ENCODE assay signal across 8 cellular contexts in the genomic region with DNA sequence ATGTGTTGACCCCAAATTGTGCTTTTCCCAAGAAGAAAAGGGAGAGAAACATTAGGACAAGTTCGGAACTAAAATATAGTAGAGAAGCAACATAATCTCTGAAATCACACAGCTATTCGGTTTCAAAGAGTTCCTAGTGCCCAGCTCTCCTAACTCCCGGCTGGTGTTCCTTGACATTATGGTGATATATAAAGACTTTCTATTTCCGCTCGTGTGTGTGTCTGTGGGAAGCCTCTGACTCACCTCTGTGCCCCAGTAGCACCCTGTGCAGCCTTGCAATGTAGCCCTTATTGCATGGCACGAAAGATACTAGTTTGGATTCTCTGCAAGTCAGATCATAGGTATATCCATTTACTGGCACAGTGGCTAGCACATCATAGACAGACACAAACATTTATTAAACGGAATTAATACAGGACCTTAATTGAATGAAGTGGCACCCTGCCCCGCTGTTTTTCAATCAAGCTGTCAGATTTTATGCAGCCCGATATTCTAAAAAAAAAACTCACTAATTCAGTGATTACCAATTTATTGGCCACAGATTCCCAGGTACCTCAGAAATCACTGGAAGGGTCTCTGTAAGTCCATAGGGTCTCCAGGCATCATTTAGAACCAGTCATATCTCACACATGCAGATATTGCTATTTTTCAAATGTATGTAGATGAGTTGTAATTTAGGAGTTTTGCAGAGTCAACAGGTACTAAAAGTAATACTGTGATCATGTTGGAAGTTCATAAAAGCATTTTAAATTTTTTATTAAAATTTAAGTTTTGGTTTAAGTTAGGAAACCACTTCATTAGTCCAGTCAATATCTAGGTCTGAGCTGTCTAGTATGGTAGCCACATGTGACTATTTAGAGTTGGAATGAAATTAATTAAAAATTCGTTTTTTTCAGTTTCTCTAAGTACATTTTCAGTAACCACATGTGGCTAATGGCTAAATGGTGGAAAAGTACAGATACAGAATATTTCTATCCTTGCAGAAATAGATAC. TPM values are rescaled to one million over a fixed set of nuclear protein-coding genes. Genes with fewer than 3 reads are reported as not detected.
DNase-seq lines count a peak whose midpoint lies in the region; ATAC-seq, FAIRE-seq and TF ChIP-seq lines count a peak whose summit lies in the region.

No MANE protein-coding gene starts in this region.

- H2BK20ac ChIP-seq in H1 (ENCODE audit: low read length) = no peak overlapping the region

- no peak overlapping the region for H2BK15ac ChIP-seq in H1 (ENCODE audit: low read length)

- H3K18ac ChIP-seq in H1 (ENCODE audit: extremely low read depth, low read length) = no peak overlapping the region

- H2BK120ac ChIP-seq in H1 (replicated peaks; ENCODE audit: low read depth, low read length) = no peak overlapping the region

- H4K20me1 ChIP-seq in H1 (replicated peaks in 1 of 2; ENCODE audit: control insufficient read depth in 1 of 2, insufficient read depth in 2 of 2, low read length in 2 of 2) = no peaks in the 10 kb centered on the region

- peak overlapping the region; percentile 67 to 96 for H3K4me2 ChIP-seq in H1 (ENCODE audit: insufficient read depth in 1 of 2, low read depth in 2 of 2, low read length in 2 of 2)

- peak; percentile 73 for FAIRE-seq in GM12891 (lab: Jason Lieb, UNC)
- no peak for FAIRE-seq in H1 (lab: Jason Lieb, UNC)

- H2AFZ ChIP-seq in H1 (ENCODE audit: low read length) = peak overlapping the region; percentile 98

- no peaks in the 10 kb centered on the region; a peak in 3 of 7 replicates for H3K4me1 ChIP-seq in H1 (replicated peaks in 1 of 4; ENCODE audit: control insufficient read depth in 3 of 4, insufficient read depth in 4 of 4, low read length in 3 of 4)
- peaks cover 0 to 8% of the 10 kb centered on the region in 2 donors for H3K4me1 ChIP-seq in mucosa of rectum (ENCODE audit: control insufficient read depth in 2 of 2, insufficient read depth in 2 of 2, low read length in 2 of 2)
- no peaks in the 10 kb centered on the region for H3K4me1 ChIP-seq in aorta (ENCODE audit: control insufficient read depth in 1 of 2, insufficient read depth in 2 of 2, low read length in 2 of 2)

- H2BK12ac ChIP-seq in H1 (ENCODE audit: low read depth, low read length) = no peak overlapping the region

- H3K4ac ChIP-seq in H1 (replicated peaks; ENCODE audit: insufficient read length, low read depth, low read length) = no peak overlapping the region

- TF ChIP-seq POLR2A in GM12891 (IDR thresholded peaks at IDR 0.05; ENCODE audit: low read depth, low read length) (no peak), H1 (IDR thresholded peaks at IDR 0.05; ENCODE audit: control extremely low read depth in 1 of 2, low read depth in 2 of 2, low read length in 2 of 2) (no peak)

- CTCF ChIA-PET in H1 (lab: Charles Lee; ENCODE audit: partially characterized antibody) = interaction anchor here (1.1 to 1.2 kb wide), 2 partner anchors 14 to 141 kb away, joined by 3 to 6 read pairs; no protein-coding TSS in a partner anchor

- no peaks in the 10 kb centered on the region for H3K79me1 ChIP-seq in H1 (ENCODE audit: low read depth, low read length)

- no peak for TF ChIP-seq RAD21 in H1 (IDR thresholded peaks at IDR 0.05 in 1 of 2, conservative IDR thresholded peaks at IDR 0.05 in 1 of 2; ENCODE audit: low read depth in 2 of 2, low read length in 2 of 2)

- H4K5ac ChIP-seq in H1 (ENCODE audit: insufficient read length, low read depth, low read length) = no peak overlapping the region

- H3K79me2 ChIP-seq in H1 (ENCODE audit: control insufficient read depth in 1 of 2, insufficient read depth in 2 of 2, low read length in 2 of 2) = no peaks in the 10 kb centered on the region

- H4K8ac ChIP-seq in H1 (ENCODE audit: extremely low read depth, insufficient read depth, low read length) = no peak overlapping the region

- no peak overlapping the region for H3K27ac ChIP-seq in H1 (ENCODE audit: low read depth, low read length)
- peak overlapping the region; percentile 1 to 43 for H3K27ac ChIP-seq in mucosa of rectum (ENCODE audit: low read depth in 2 of 2, low read length in 2 of 2)
- peak overlapping the region in 1 of 2 donors; percentile 15 for H3K27ac ChIP-seq in aorta (ENCODE audit: low read depth in 1 of 2, low read length in 2 of 2)

- no peak overlapping the region for H2BK5ac ChIP-seq in H1 (ENCODE audit: low read depth, low read length)

- WGBS in H1 (ENCODE audit: extremely low coverage in 1 of 2, insufficient coverage in 1 of 2, insufficient read length in 1 of 2, insufficient replicate concordance in 2 of 2, low coverage in 1 of 2, low lambda C conversion rate in 2 of 2, missing lambda C conversion rate in 1 of 2), 2 experiments = 34% methylated on average over 10 of the region's 10 CpGs; no CpG with 5 or more reads in 1 of the 2 experiments
- WGBS in aorta, 2 donors = 16 to 18% methylated on average over 10 of the region's 10 CpGs

- H3K36me3 ChIP-seq in H1 (ENCODE audit: control insufficient read depth in 2 of 4, insufficient read depth in 4 of 4, low read length in 3 of 4) (no peaks in the 10 kb centered on the region), mucosa of rectum (ENCODE audit: control insufficient read depth in 2 of 2, insufficient read depth in 2 of 2, low read length in 2 of 2) (no peaks in the 10 kb centered on the region), aorta (ENCODE audit: control insufficient read depth in 1 of 2, insufficient read depth in 2 of 2, low read length in 1 of 2) (no peaks in the 10 kb centered on the region)

- H4K91ac ChIP-seq in H1 (replicated peaks; ENCODE audit: insufficient read length, low read length) = no peak overlapping the region

- intact Hi-C loops in aorta (cut with DNase I) = no loop called here

- POLR2A ChIA-PET in H1 (lab: Charles Lee; ENCODE audit: partially characterized antibody) = interaction anchor here (1.2 kb wide), 1 partner anchor 15 kb away, joined by 3 read pairs; no protein-coding TSS in a partner anchor

- no peak overlapping the region for H2AK5ac ChIP-seq in H1 (ENCODE audit: low read depth, low read length)

- H3K27me3 ChIP-seq in H1 (replicated peaks in 1 of 4; ENCODE audit: control insufficient read depth in 3 of 4, extremely low read depth in 1 of 4, insufficient read depth in 3 of 4, low read length in 3 of 4) = peaks cover 0 to 22% (median 15%) of the 10 kb centered on the region in 4 experiments; a peak in 6 of 7 replicates
- H3K27me3 ChIP-seq in mucosa of rectum (ENCODE audit: control insufficient read depth in 2 of 2, insufficient read depth in 2 of 2, low read length in 2 of 2) = peaks cover 11 to 23% of the 10 kb centered on the region in 2 donors
- no peaks in the 10 kb centered on the region for H3K27me3 ChIP-seq in aorta (ENCODE audit: control insufficient read depth in 1 of 2, insufficient read depth in 2 of 2, low read length in 1 of 2)

- H3K4me3 ChIP-seq in H1 (ENCODE audit: extremely low read depth in 1 of 4, insufficient read depth in 2 of 4, low read depth in 3 of 4, low read length in 4 of 4) = peak overlapping the region; percentile 74 to 84 (median 75)
- H3K4me3 ChIP-seq in mucosa of rectum (ENCODE audit: low read length in 2 of 2) = peak overlapping the region; percentile 65 to 75
- H3K4me3 ChIP-seq in aorta (ENCODE audit: low read length in 2 of 2) = peak overlapping the region; percentile 50 to 72

- DNase-seq in GM12891 (ENCODE audit: insufficient read length, low spot score) (no peak), OCI-M1 (lab: John Stamatoyannopoulos, UW) (peak; percentile 61), H1 (ENCODE audit: low read depth in 1 of 2, low spot score in 2 of 2) (no peak), aorta (no peak), iPS-NIHi11 (ENCODE audit: low spot score) (no peak)

- H3K23ac ChIP-seq in H1 (ENCODE audit: insufficient read length) = no peak overlapping the region

- TF ChIP-seq EP300 in H1 (IDR thresholded peaks at IDR 0.05; ENCODE audit: borderline replicate concordance in 1 of 2, low read depth in 2 of 2, low read length in 2 of 2) = no peak

- H3K14ac ChIP-seq in H1 (ENCODE audit: insufficient read length) = no peak overlapping the region

- no peak overlapping the region for H3K56ac ChIP-seq in H1 (replicated peaks; ENCODE audit: insufficient read length, low read depth, low read length)

- H3K9ac ChIP-seq in H1 (replicated peaks in 1 of 4; ENCODE audit: extremely low read depth in 1 of 4, low read depth in 3 of 4, low read length in 3 of 4) (peak overlapping the region in 3 of 4 experiments; percentile 63 to 72 (median 67); a peak in 5 of 7 replicates), mucosa of rectum (ENCODE audit: low read depth in 1 of 2, low read length in 2 of 2) (peak overlapping the region in 1 of 2 donors; percentile 21)

- ATAC-seq in aorta (ENCODE audit: low FRiP score) = no peak
- no peak for ATAC-seq in HG02852 (IDR thresholded peaks at IDR 0.05; ENCODE audit: unreplicated experiment)
- ATAC-seq in GM19397 (IDR thresholded peaks at IDR 0.05; ENCODE audit: unreplicated experiment) = no peak

- TF ChIP-seq CTCF in H1 (IDR thresholded peaks at IDR 0.05; ENCODE audit: control extremely low read depth in 1 of 3, insufficient read depth in 1 of 3, low read depth in 1 of 3, low read length in 3 of 3) = no peak

- H3K23me2 ChIP-seq in H1 (ENCODE audit: low read depth, low read length) = peaks cover 11% of the 10 kb centered on the region; the same call in 1 of the 2 replicates

- H3K9me3 ChIP-seq in H1 (ENCODE audit: insufficient read depth in 2 of 2, low read depth in 1 of 2, low read length in 1 of 2) (no peaks in the 10 kb centered on the region), mucosa of rectum (ENCODE audit: control insufficient read depth in 2 of 2, low read length in 2 of 2) (no peaks in the 10 kb centered on the region), aorta (ENCODE audit: control insufficient read depth, low read length) (no peaks in the 10 kb centered on the region)

TF ChIP-seq in GM12891, 5 proteins besides CTCF, POLR2A, EP300 and RAD21 (continues in another document):
- no peak for TF ChIP-seq TAF1 (IDR thresholded peaks at IDR 0.05; ENCODE audit: low read depth, low read length)
- no peak for TF ChIP-seq SPI1 (IDR thresholded peaks at IDR 0.05; ENCODE audit: low read depth, low read length)

TF ChIP-seq in H1, 55 proteins besides CTCF, POLR2A, EP300 and RAD21:
- TF ChIP-seq SP4 (IDR thresholded peaks at IDR 0.05; ENCODE audit: low read length) = no peak

RNA-seq across cellular contexts. Expression of a gene that starts 43.3 kb away (rescaled TPM):
- not detected for polyA plus RNA-seq in GM12891 (2012; ENCODE audit: low read depth, missing spikeins)
- total RNA-seq in H1 (2021; fragmentation: NEBNext Ultra II Directional; extraction: Animal tissue kit (Norgen Biotek cat#: 25700)) = 0.54 and 1.1 TPM in 2 replicates
- polyA plus RNA-seq in H1 (2011; rRNA removed) (0.20 and 0.21 TPM in 2 replicates), aorta (1 to 10 TPM in 1 of 2 donors, under 1 TPM in 1; 0.25 to 1.2 TPM)
- polyA plus RNA-seq in H1 (2011; cell fraction: cytosol; rRNA removed) = 0.57 TPM
- 0.58 TPM for polyA plus RNA-seq in H1 (2011; cell fraction: nucleus; rRNA removed)
- polyA plus RNA-seq in H1 (2012, experiment 1 of 2) = 0.33 to 0.93 TPM (median 0.69 TPM) in 4 replicates
- 0.39 TPM for polyA plus RNA-seq in H1 (2012, experiment 2 of 2)
- polyA plus RNA-seq in H1 (2013, experiment 1 of 2) = 0.32 TPM
- 0.33 TPM for polyA plus RNA-seq in H1 (2013, experiment 2 of 2)
- 0.17 and 0.38 TPM in 2 replicates for polyA minus RNA-seq in H1 (2011; rRNA and poly(A)+ RNA removed)
- polyA minus RNA-seq in H1 (2011; cell fraction: cytosol; rRNA and poly(A)+ RNA removed) = not detected
- polyA minus RNA-seq in H1 (2011; cell fraction: nucleus; rRNA and poly(A)+ RNA removed) = not detected
- total RNA-seq in aorta = under 1 TPM; 0.30 to 0.58 TPM
